Comparison of ENCODE assay signal across 24 cellular contexts in the genomic region with DNA sequence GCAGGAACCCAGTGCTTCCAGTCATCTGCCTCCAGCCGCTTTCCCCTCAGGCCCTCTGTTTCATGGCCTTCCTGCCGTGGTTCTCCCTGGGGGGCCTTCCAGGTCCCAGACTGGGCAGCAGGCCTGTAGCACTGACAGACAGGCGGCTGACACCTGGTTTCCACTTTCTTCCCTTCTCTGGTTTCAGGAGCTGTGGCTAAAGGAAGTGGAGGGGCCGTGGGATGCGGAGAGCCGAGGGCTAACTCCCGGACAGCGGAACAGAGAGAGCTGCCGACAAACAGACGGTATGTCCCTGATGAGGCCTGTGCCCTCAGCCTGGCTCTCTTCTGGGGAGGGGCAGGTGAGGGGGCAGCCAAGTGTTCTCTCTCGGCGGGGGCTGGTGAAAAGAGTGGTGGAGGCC. TPM values are rescaled to one million over a fixed set of nuclear protein-coding genes. Genes with fewer than 3 reads are reported as not detected.
"Had no signal": no experiment of that assay in that cellular context is flagged by ENCODE, and none has a peak within 500 bp of the region (broad histone marks: within the 10 kb centered on the region; RNA-seq: fewer than 3 reads in every experiment).

No MANE protein-coding gene starts in this region.

- H3K36me3 Mint-ChIP-seq: activated naive CD8-positive, alpha-beta T cell treated with anti-CD3 and anti-CD28 coated beads for 36 hours had no signal

- ATAC-seq: body of pancreas, left lobe of liver had no signal

- H3K9me3 Mint-ChIP-seq: activated naive CD8-positive, alpha-beta T cell treated with anti-CD3 and anti-CD28 coated beads for 36 hours; activated T-cell treated with anti-CD3 and anti-CD28 coated beads, Interleukin-2, amount 50 U/mL, for 24 hours; stimulated activated naive CD8-positive, alpha-beta T cell treated with anti-CD3 and anti-CD28 coated beads, Interleukin-15, Interleukin-2, amounts not matched to agents 100 ng/mL and 50 ng/mL, for 24 hours had no signal

- H3K4me3 ChIP-seq: body of pancreas, lung, sigmoid colon, tibial artery had no signal

- H3K27ac ChIP-seq: body of pancreas had no signal

- FAIRE-seq: kidney had no signal

- DNase-seq: activated CD4-positive, alpha-beta T cell treated with anti-CD3 and anti-CD28 coated beads for 1 hour; activated CD4-positive, alpha-beta T cell treated with anti-CD3 and anti-CD28 coated beads, Interleukin-2, amount 50 U/mL, for 4 hours; activated CD8-positive, alpha-beta memory T cell treated with anti-CD3 and anti-CD28 coated beads for 24 hours; activated CD8-positive, alpha-beta memory T cell treated with anti-CD3 and anti-CD28 coated beads, Interleukin-2, amount 50 U/mL, for 4 hours; activated naive CD4-positive, alpha-beta T cell treated with Interleukin-2 at 50 U/mL for 16 hours; activated naive CD8-positive, alpha-beta T cell treated with anti-CD3 and anti-CD28 coated beads for 36 hours; activated T-cell treated with anti-CD3 and anti-CD28 coated beads, Interleukin-2, amount 50 U/mL, for 24 hours; anterior cingulate cortex; body of pancreas; central memory CD4-positive, alpha-beta T cell; dermis blood vessel endothelial cell; effector CD8-positive, alpha-beta T cell; erythroblast; foreskin fibroblast; kidney; midbrain; occipital lobe; sigmoid colon; stimulated activated CD4-positive, alpha-beta T cell treated with anti-CD3 and anti-CD28 coated beads, Interleukin-4, amount 100 ng/mL, for 1 hour; T-helper 9 cell; tibial artery had no signal

- H3K4me3 Mint-ChIP-seq: activated naive CD8-positive, alpha-beta T cell treated with anti-CD3 and anti-CD28 coated beads for 36 hours; activated T-cell treated with anti-CD3 and anti-CD28 coated beads, Interleukin-2, amount 50 U/mL, for 24 hours; stimulated activated naive CD8-positive, alpha-beta T cell treated with anti-CD3 and anti-CD28 coated beads, Interleukin-15, Interleukin-2, amounts not matched to agents 100 ng/mL and 50 ng/mL, for 24 hours had no signal

- H3K9me3 ChIP-seq: body of pancreas, sigmoid colon, tibial artery had no signal

- H3K27me3 ChIP-seq: body of pancreas, sigmoid colon, tibial artery had no signal

- H3K27me3 Mint-ChIP-seq: activated naive CD8-positive, alpha-beta T cell treated with anti-CD3 and anti-CD28 coated beads for 36 hours; activated T-cell treated with anti-CD3 and anti-CD28 coated beads, Interleukin-2, amount 50 U/mL, for 24 hours; stimulated activated naive CD8-positive, alpha-beta T cell treated with anti-CD3 and anti-CD28 coated beads, Interleukin-15, Interleukin-2, amounts not matched to agents 100 ng/mL and 50 ng/mL, for 24 hours had no signal

- H3K27ac Mint-ChIP-seq: activated naive CD8-positive, alpha-beta T cell treated with anti-CD3 and anti-CD28 coated beads for 36 hours; stimulated activated naive CD8-positive, alpha-beta T cell treated with anti-CD3 and anti-CD28 coated beads, Interleukin-15, Interleukin-2, amounts not matched to agents 100 ng/mL and 50 ng/mL, for 24 hours had no signal

RNA-seq across cellular contexts. Expression of a gene that starts 12.5 kb away (rescaled TPM):
- total RNA-seq: body of pancreas had no signal

RNA-seq across cellular contexts. Expression of a gene that starts 42.3 kb away (rescaled TPM):
- total RNA-seq: body of pancreas, left lobe of liver, sigmoid colon had no signal
